ENCODE assay signal across 9 cellular contexts in the genomic region with DNA sequence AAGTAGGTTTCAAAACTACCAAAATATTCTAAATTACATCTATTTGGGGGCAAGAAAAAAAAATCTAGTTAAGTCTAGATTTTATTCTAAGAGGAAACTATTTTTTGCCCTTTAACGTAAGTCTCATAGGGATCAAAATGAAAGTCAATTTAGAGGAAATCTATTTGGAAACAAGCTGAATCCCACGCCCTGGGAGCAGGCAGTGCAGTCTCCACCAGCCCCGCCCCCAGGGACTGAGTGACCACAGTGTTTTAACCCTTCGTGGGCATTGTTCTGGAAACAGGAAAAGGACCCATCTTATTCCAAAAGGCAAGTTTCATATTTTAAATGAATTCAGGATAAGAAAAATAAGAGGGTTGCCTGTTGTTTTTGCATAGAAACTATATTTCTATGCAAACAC.
DNase-seq lines count a peak whose midpoint lies in the region; ATAC-seq and TF ChIP-seq lines count a peak whose summit lies in the region.
"Had no signal": no experiment of that assay in that cellular context is flagged by ENCODE, and none has a peak within 500 bp of the region (broad histone marks: within the 10 kb centered on the region; RNA-seq: fewer than 3 reads in every experiment).

No MANE protein-coding gene starts in this region.

- ATAC-seq in left cardiac atrium (peak; percentile 70 to 75), HG02970 (IDR thresholded peaks at IDR 0.05; ENCODE audit: low FRiP score, unreplicated experiment) (no peak)
- no peak for ATAC-seq in activated CD4-positive, alpha-beta T cell treated with anti-CD3 and anti-CD28 coated beads for 36 hours

- intact Hi-C loops in left cardiac atrium (cut with DNase I) = loop anchor here (5.0 to 10.0 kb wide), 3 partner anchors 84 to 211 kb away; partner anchors contain the start of gene SPRY2 (in 1 of the 2)
- intact Hi-C loops in activated CD4-positive, alpha-beta T cell treated with anti-CD3 and anti-CD28 coated beads for 36 hours (cut with DNase I, micrococcal nuclease) = no loop called here

- H3K27me3 Mint-ChIP-seq in activated CD4-positive, alpha-beta T cell treated with anti-CD3 and anti-CD28 coated beads for 36 hours = peaks cover 2% of the 10 kb centered on the region

- H3K4me3 ChIP-seq in WI38 (ENCODE audit: low read depth, low read length) = peak overlapping the region; percentile 45
- peak overlapping the region; percentile 15 for H3K4me3 ChIP-seq in rectal smooth muscle tissue (ENCODE audit: low read length)

- no peak overlapping the region for H3K4me3 Mint-ChIP-seq in activated CD4-positive, alpha-beta T cell treated with anti-CD3 and anti-CD28 coated beads for 36 hours

- H3K36me3 ChIP-seq in rectal smooth muscle tissue (ENCODE audit: control insufficient read depth, insufficient read depth, low read length) = no peaks in the 10 kb centered on the region

- H3K36me3 Mint-ChIP-seq in activated CD4-positive, alpha-beta T cell treated with anti-CD3 and anti-CD28 coated beads for 36 hours (ENCODE audit: low read depth) = no peaks in the 10 kb centered on the region

- in situ Hi-C loops in G401 (cut with HindIII; ENCODE audit: low sequenced_read_pairs) = no loop called here

- H3K27ac ChIP-seq in rectal smooth muscle tissue (ENCODE audit: low read depth, low read length) = no peak overlapping the region
- H3K27ac ChIP-seq: VCaP had no signal

- H3K27me3 ChIP-seq in rectal smooth muscle tissue (ENCODE audit: control insufficient read depth, insufficient read depth, low read length) = no peaks in the 10 kb centered on the region

- H3K4me1 ChIP-seq in rectal smooth muscle tissue (ENCODE audit: control insufficient read depth, insufficient read depth, low read length) = no peaks in the 10 kb centered on the region

- no peaks in the 10 kb centered on the region for H3K9me3 Mint-ChIP-seq in activated CD4-positive, alpha-beta T cell treated with anti-CD3 and anti-CD28 coated beads for 36 hours (ENCODE audit: low read depth)

- no peaks in the 10 kb centered on the region for H3K4me1 Mint-ChIP-seq in activated CD4-positive, alpha-beta T cell treated with anti-CD3 and anti-CD28 coated beads for 36 hours

- CTCF ChIA-PET in activated CD4-positive, alpha-beta T cell treated with anti-CD3 and anti-CD28 coated beads for 36 hours (lab: Charles Lee) = no interaction called here

- H3K9ac ChIP-seq in rectal smooth muscle tissue (ENCODE audit: low read length) = no peak overlapping the region

- no peak for TF ChIP-seq CTCF in WI38 (IDR thresholded peaks at IDR 0.05; ENCODE audit: low read depth, low read length)

- H3K27ac Mint-ChIP-seq in activated CD4-positive, alpha-beta T cell treated with anti-CD3 and anti-CD28 coated beads for 36 hours = no peak overlapping the region

- POLR2A ChIA-PET in activated CD4-positive, alpha-beta T cell treated with anti-CD3 and anti-CD28 coated beads for 36 hours (lab: Charles Lee) = no interaction called here

- peak; percentile 70 for DNase-seq in G401 (ENCODE audit: low spot score)
- DNase-seq in left cardiac atrium = peak; percentile 87
- no peak for DNase-seq in activated CD4-positive, alpha-beta T cell treated with anti-CD3 and anti-CD28 coated beads for 36 hours
- DNase-seq in NCI-H1105 (lab: John Stamatoyannopoulos, UW) = no peak
- no peak for DNase-seq in stimulated activated CD4-positive, alpha-beta T cell treated with anti-CD3 and anti-CD28 coated beads, Interleukin-12 subunit alpha, Interleukin-12 subunit beta, amount 100 ng/mL, for 4 hours

Comparison
In these comparisons a context has a peak if more than half of its experiments do, and no peak if none do; other contexts are left out.
1. DNase-seq: peak in G401 (single experiment) and left cardiac atrium (single experiment); none in activated CD4-positive, alpha-beta T cell treated with anti-CD3 and anti-CD28 coated beads for 36 hours (single experiment), NCI-H1105 (single experiment) and stimulated activated CD4-positive, alpha-beta T cell treated with anti-CD3 and anti-CD28 coated beads, Interleukin-12 subunit alpha, Interleukin-12 subunit beta, amount 100 ng/mL, for 4 hours (single experiment).
2. ATAC-seq: peak in left cardiac atrium (2 of 2); none in HG02970 (single experiment) and activated CD4-positive, alpha-beta T cell treated with anti-CD3 and anti-CD28 coated beads for 36 hours (single experiment).
3. intact Hi-C loops: an anchor here in left cardiac atrium (5.0 to 10.0 kb wide); none called in activated CD4-positive, alpha-beta T cell treated with anti-CD3 and anti-CD28 coated beads for 36 hours.